ENCODE assay signal across 10 cellular contexts in the genomic region with DNA sequence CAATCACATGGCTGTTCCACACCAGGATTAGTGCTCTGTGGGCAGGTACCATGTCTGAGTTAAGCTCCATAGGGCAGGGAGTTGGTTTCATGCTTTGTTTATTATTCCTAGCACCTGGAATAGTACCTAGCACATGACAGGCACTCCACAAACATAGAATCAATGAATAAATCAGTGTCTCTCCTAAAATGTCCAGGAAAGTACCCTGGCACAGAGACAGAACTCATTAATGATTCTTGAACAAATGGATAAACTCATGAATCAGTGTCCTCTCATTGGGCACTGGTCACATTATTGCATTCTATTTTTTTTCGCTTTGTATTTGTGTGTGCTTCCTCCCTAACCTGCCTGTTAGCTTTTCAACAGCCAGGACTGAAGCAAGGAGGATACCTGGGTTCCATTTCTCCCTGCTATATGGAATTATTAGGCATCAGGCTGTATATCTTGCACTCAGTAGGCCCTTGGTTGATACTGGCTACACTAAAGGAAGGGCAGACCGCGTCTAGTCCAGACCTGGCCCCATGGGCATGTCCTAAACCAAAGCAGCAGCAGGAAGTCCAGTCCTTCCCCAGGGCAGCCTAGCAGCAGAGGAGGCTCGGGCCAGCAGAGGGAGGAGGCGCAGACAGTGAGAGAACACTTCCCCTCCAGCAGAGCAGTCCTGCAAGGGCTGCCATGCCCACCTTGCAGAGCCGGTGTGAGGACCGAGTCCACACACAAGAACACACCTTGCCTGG. TPM values are rescaled to one million over a fixed set of nuclear protein-coding genes. Genes with fewer than 3 reads are reported as not detected.
DNase-seq lines count a peak whose midpoint lies in the region; TF ChIP-seq lines count a peak whose summit lies in the region.
"Had no signal": no experiment of that assay in that cellular context is flagged by ENCODE, and none has a peak within 500 bp of the region (broad histone marks: within the 10 kb centered on the region; RNA-seq: fewer than 3 reads in every experiment).

No MANE protein-coding gene starts in this region.

- BruUV-seq in Calu3 (replicated peaks; lab: Mats Ljungman, UMichigan) = no TSS peak

- H3K36me3 Mint-ChIP-seq in Calu3 (ENCODE audit: insufficient read depth, unreplicated experiment) = no peaks in the 10 kb centered on the region
- H3K36me3 Mint-ChIP-seq in activated CD4-positive, alpha-beta memory T cell treated with anti-CD3 and anti-CD28 coated beads for 36 hours = peaks cover 49% of the 10 kb centered on the region

- CTCF ChIA-PET in Calu3 (lab: Charles Lee) = interaction anchor here (0.8 to 4.4 kb wide), 4 partner anchors 22 to 104 kb away, joined by 3 to 22 read pairs (median 4); a partner anchor contains a TSS
- CTCF ChIA-PET in activated CD4-positive, alpha-beta memory T cell treated with anti-CD3 and anti-CD28 coated beads for 36 hours (lab: Charles Lee) = interaction anchor here (1.1 to 28.1 kb wide), 11 partner anchors 10 to 165 kb away, joined by 3 to 795 read pairs (median 6); no protein-coding TSS in a partner anchor

- no peaks in the 10 kb centered on the region for H3K9me3 Mint-ChIP-seq in Calu3 (ENCODE audit: low read depth, unreplicated experiment)
- no peaks in the 10 kb centered on the region for H3K9me3 Mint-ChIP-seq in activated CD4-positive, alpha-beta memory T cell treated with anti-CD3 and anti-CD28 coated beads for 36 hours
- H3K9me3 Mint-ChIP-seq: nephron progenitor cell had no signal

- intact Hi-C loops in Calu3 (cut with micrococcal nuclease; ENCODE audit: unreplicated experiment) = loop anchor here (1.0 kb wide), 1 partner anchor 36 kb away; no protein-coding TSS in a partner anchor
- intact Hi-C loops in activated CD4-positive, alpha-beta memory T cell treated with anti-CD3 and anti-CD28 coated beads for 36 hours (cut with micrococcal nuclease) = no loop called here

- H3K27me3 Mint-ChIP-seq in Calu3 (ENCODE audit: unreplicated experiment) = no peaks in the 10 kb centered on the region
- no peaks in the 10 kb centered on the region for H3K27me3 Mint-ChIP-seq in activated CD4-positive, alpha-beta memory T cell treated with anti-CD3 and anti-CD28 coated beads for 36 hours

- H3K4me3 ChIP-seq in foreskin fibroblast (ENCODE audit: low read depth in 1 of 2, low read length in 2 of 2) = no peak overlapping the region

- H3K4me3 Mint-ChIP-seq in Calu3 (ENCODE audit: low read depth, unreplicated experiment) = peak overlapping the region; percentile 44
- no peak overlapping the region for H3K4me3 Mint-ChIP-seq in activated CD4-positive, alpha-beta memory T cell treated with anti-CD3 and anti-CD28 coated beads for 36 hours
- H3K4me3 Mint-ChIP-seq: nephron progenitor cell had no signal

- H3K4me1 Mint-ChIP-seq in Calu3 (ENCODE audit: low read depth, unreplicated experiment) = peaks cover 20% of the 10 kb centered on the region
- peaks cover 56% of the 10 kb centered on the region for H3K4me1 Mint-ChIP-seq in activated CD4-positive, alpha-beta memory T cell treated with anti-CD3 and anti-CD28 coated beads for 36 hours (ENCODE audit: low read depth)

- TF ChIP-seq CTCF in Calu3 (IDR thresholded peaks at IDR 0.05; ENCODE audit: unreplicated experiment) = no peak
- peak; percentile 30 for TF ChIP-seq CTCF in foreskin fibroblast (IDR thresholded peaks at IDR 0.05; ENCODE audit: low read depth, low read length)

- peak overlapping the region; percentile 9 for H3K27ac Mint-ChIP-seq in Calu3 (ENCODE audit: unreplicated experiment)
- peak overlapping the region; percentile 99 for H3K27ac Mint-ChIP-seq in activated CD4-positive, alpha-beta memory T cell treated with anti-CD3 and anti-CD28 coated beads for 36 hours

- DNase-seq in Calu3 (no peak), foreskin fibroblast (peak in 1 of 2 donors; percentile 53), renal cortical epithelial cell (ENCODE audit: low read depth) (peak; percentile 95), H4 (ENCODE audit: low spot score) (no peak), HK-2 (ENCODE audit: unreplicated experiment) (no peak), NCI-H1930 (lab: John Stamatoyannopoulos, UW) (no peak), T-helper 9 cell (no peak)
- DNase-seq in activated CD4-positive, alpha-beta memory T cell treated with anti-CD3 and anti-CD28 coated beads for 36 hours = no peak
- DNase-seq: nephron progenitor cell, RPMI8226 had no signal

- POLR2A ChIA-PET in activated CD4-positive, alpha-beta memory T cell treated with anti-CD3 and anti-CD28 coated beads for 36 hours (lab: Charles Lee) = interaction anchor here (1.0 to 1.9 kb wide), 4 partner anchors 12 to 37 kb away, joined by 3 to 13 read pairs (median 4); no protein-coding TSS in a partner anchor

RNA-seq across cellular contexts. Expression of a gene that starts 18.4 kb away (rescaled TPM):
- 41.8 and 44.0 TPM in 2 replicates for total RNA-seq in Calu3 (2022)
- total RNA-seq in activated CD4-positive, alpha-beta memory T cell treated with anti-CD3 and anti-CD28 coated beads for 36 hours = 100 to 1,000 TPM; 257 to 280 TPM
- total RNA-seq in renal cortical epithelial cell = 16.8 and 56.4 TPM in 2 replicates
- 10.0 and 13.7 TPM in 2 replicates for total RNA-seq in H4 (2014; rRNA removed; shearing (Covaris generic))

RNA-seq across cellular contexts. Expression of a gene that starts 28.3 kb away (rescaled TPM):
- total RNA-seq in Calu3 (2022) (17.0 and 17.2 TPM in 2 replicates), renal cortical epithelial cell (38.9 and 77.2 TPM in 2 replicates)
- total RNA-seq in activated CD4-positive, alpha-beta memory T cell treated with anti-CD3 and anti-CD28 coated beads for 36 hours = 10 to 100 TPM; 13.7 to 16.2 TPM
- 11.9 and 14.0 TPM in 2 replicates for total RNA-seq in H4 (2014; rRNA removed; shearing (Covaris generic))

RNA-seq across cellular contexts. Expression of a gene that starts 42.7 kb away (rescaled TPM):
- total RNA-seq in Calu3 (2022) (8.2 and 11.0 TPM in 2 replicates), renal cortical epithelial cell (34.4 and 125 TPM in 2 replicates)
- total RNA-seq in activated CD4-positive, alpha-beta memory T cell treated with anti-CD3 and anti-CD28 coated beads for 36 hours = 1 to 10 TPM; 2.1 to 2.5 TPM
- total RNA-seq in H4 (2014; rRNA removed; shearing (Covaris generic)) = 2.0 and 3.0 TPM in 2 replicates
